Comparison of ENCODE assay signal across 16 cellular contexts in genomic region chr9:21901538-21901937, GRCh38.
DNase-seq lines count a peak whose midpoint lies in the region; ATAC-seq and TF ChIP-seq lines count a peak whose summit lies in the region.
"Had no signal": no experiment of that assay in that cellular context is flagged by ENCODE, and none has a peak within 500 bp of the region (broad histone marks: within the 10 kb centered on the region; RNA-seq: fewer than 3 reads in every experiment).

No MANE protein-coding gene starts in this region.

- intact Hi-C loops in CD8-positive, alpha-beta T cell (cut with DNase I, micrococcal nuclease) = no loop called here

- POLR2A ChIA-PET in CD8-positive, alpha-beta T cell (lab: Charles Lee) = no interaction called here

- peaks cover 54% of the 10 kb centered on the region for H3K9me3 Mint-ChIP-seq in CD8-positive, alpha-beta T cell

- H3K36me3 ChIP-seq in H7 (replicated peaks; ENCODE audit: control insufficient read depth, insufficient read depth, low read length) (no peaks in the 10 kb centered on the region), WERI-Rb-1 (no peaks in the 10 kb centered on the region)
- H3K36me3 ChIP-seq in CD8-positive, alpha-beta T cell (ENCODE audit: insufficient read depth, low read length) = no peaks in the 10 kb centered on the region
- H3K36me3 ChIP-seq: BE2C, MG63 had no signal

- CTCF ChIA-PET in CD8-positive, alpha-beta T cell (lab: Charles Lee) = interaction anchor here (0.8 kb wide), 1 partner anchor 108 kb away, joined by 3 read pairs; the partner anchor contains the start of gene CDKN2B

- in situ Hi-C loops in ACHN (cut with HindIII; ENCODE audit: low pct_ligation_motif_present, low pct_unique_long_range_greater_than_20kb, low sequenced_read_pairs) = no loop called here

- H3K4me3 ChIP-seq in H7 (ENCODE audit: insufficient read depth, low read depth, low read length) = no peak overlapping the region
- no peak overlapping the region for H3K4me3 ChIP-seq in CD8-positive, alpha-beta T cell (ENCODE audit: low read depth, low read length)
- no peak overlapping the region for H3K4me3 ChIP-seq in WERI-Rb-1 (ENCODE audit: low read depth, low read length)
- H3K4me3 ChIP-seq: MG63 had no signal

- ATAC-seq in GM18511 (IDR thresholded peaks at IDR 0.05; ENCODE audit: unreplicated experiment) = peak; percentile 21
- peak; percentile 10 for ATAC-seq in GM21576 (IDR thresholded peaks at IDR 0.05; ENCODE audit: unreplicated experiment)
- ATAC-seq in HG03565 (IDR thresholded peaks at IDR 0.05; ENCODE audit: unreplicated experiment) = peak; percentile 20
- ATAC-seq in CD8-positive, alpha-beta T cell = no peak
- ATAC-seq: HepG2 had no signal

- H3K9me3 ChIP-seq in CD8-positive, alpha-beta T cell (ENCODE audit: low read length) = peaks cover 11% of the 10 kb centered on the region
- no peaks in the 10 kb centered on the region for H3K9me3 ChIP-seq in WERI-Rb-1 (ENCODE audit: severe bottlenecking)
- H3K9me3 ChIP-seq: MG63 had no signal

- no peak overlapping the region for H3K27ac Mint-ChIP-seq in CD8-positive, alpha-beta T cell

- H3K27me3 ChIP-seq in H7 (ENCODE audit: control insufficient read depth, insufficient read depth, low read length) = no peaks in the 10 kb centered on the region
- H3K27me3 ChIP-seq in CD8-positive, alpha-beta T cell (ENCODE audit: insufficient read depth, low read length) = no peaks in the 10 kb centered on the region
- H3K27me3 ChIP-seq in WERI-Rb-1 (ENCODE audit: insufficient read depth, low read depth, severe bottlenecking) = no peaks in the 10 kb centered on the region
- H3K27me3 ChIP-seq: BE2C, MG63 had no signal

- H3K4me3 Mint-ChIP-seq in CD8-positive, alpha-beta T cell = no peak overlapping the region

- H3K4me1 Mint-ChIP-seq in CD8-positive, alpha-beta T cell (ENCODE audit: low read depth) = no peaks in the 10 kb centered on the region

- H3K27me3 Mint-ChIP-seq in CD8-positive, alpha-beta T cell (ENCODE audit: low read depth) = no peaks in the 10 kb centered on the region

- H3K36me3 Mint-ChIP-seq in CD8-positive, alpha-beta T cell = peaks cover 18% of the 10 kb centered on the region

- H3K27ac ChIP-seq in epithelial cell of prostate (peak overlapping the region; percentile 2), WERI-Rb-1 (no peak overlapping the region)
- no peak overlapping the region for H3K27ac ChIP-seq in CD8-positive, alpha-beta T cell (ENCODE audit: low read depth, low read length)
- H3K27ac ChIP-seq: KMS-11 had no signal

- no peaks in the 10 kb centered on the region for H3K4me1 ChIP-seq in CD8-positive, alpha-beta T cell (ENCODE audit: insufficient read depth, low read length)
- H3K4me1 ChIP-seq: BE2C had no signal

- TF ChIP-seq CTCF in CD8-positive, alpha-beta T cell (IDR thresholded peaks at IDR 0.05) = no peak
- no peak for TF ChIP-seq CTCF in WERI-Rb-1 (IDR thresholded peaks at IDR 0.05; ENCODE audit: low read depth, low read length)

- DNase-seq in epithelial cell of prostate (ENCODE audit: low read depth, low spot score) (no peak), H7 (no peak), ACHN (no peak), WERI-Rb-1 (no peak)
- DNase-seq in CD8-positive, alpha-beta T cell = no peak
- DNase-seq: BE2C, MG63, NCI-H1417, NCI-H1930, NCI-H2171, NCI-H774 had no signal
